Comparison of ENCODE assay signal across 23 cellular contexts in genomic region chrX:13702390-13702789, GRCh38. TPM values are rescaled to one million over a fixed set of nuclear protein-coding genes. Genes with fewer than 3 reads are reported as not detected.
DNase-seq lines count a peak whose midpoint lies in the region; ATAC-seq and TF ChIP-seq lines count a peak whose summit lies in the region.
"Had no signal": no experiment of that assay in that cellular context is flagged by ENCODE, and none has a peak within 500 bp of the region (broad histone marks: within the 10 kb centered on the region; RNA-seq: fewer than 3 reads in every experiment).

No MANE protein-coding gene starts in this region.

- H3K4me2 ChIP-seq in BLaER1 treated with 17β-estradiol and CSF1 and Interleukin-3, amounts not matched to agents 10 nM and 100 nM = peak overlapping the region in 6 of 11 experiments; percentile 14 to 73 (median 44); a peak in 10 of 22 replicates
- H3K4me2 ChIP-seq: PC-9 had no signal

- no peak for DNase-seq in CD4-positive, CD25-positive, alpha-beta regulatory T cell
- DNase-seq in WTC11 (ENCODE audit: low spot score) (no peak), naive B cell (no peak), HAP-1 (ENCODE audit: low spot score in 2 of 2) (no peak), NCI-H345 treated with DMSO at 0.1 percent for 48 hours (lab: John Stamatoyannopoulos, UW; ENCODE audit: unreplicated experiment) (no peak), osteocyte (ENCODE audit: extremely low spot score, unreplicated experiment) (no peak)
- DNase-seq: activated CD4-positive, CD25-positive, alpha-beta regulatory T cell treated with anti-CD3 and anti-CD28 coated beads, Interleukin-2, amount 50 U/mL, for 72 hours; activated gamma-delta T cell; COR-L47; effector CD4-positive, alpha-beta T cell; erythroblast; foreskin keratinocyte; left lung; NCI-H1417; NCI-H510A; PC-9; SHP77; stimulated activated CD4-positive, alpha-beta T cell treated with anti-CD3 and anti-CD28 coated beads, Interleukin-15, amount 100 ng/mL, for 24 hours had no signal

- H3K27me3 ChIP-seq in BLaER1 treated with 17β-estradiol and CSF1 and Interleukin-3, amounts not matched to agents 10 nM and 100 nM = peaks cover 25 to 92% (median 75%) of the 10 kb centered on the region in 11 experiments; a peak in 21 of 22 replicates
- no peaks in the 10 kb centered on the region for H3K27me3 ChIP-seq in CD4-positive, CD25-positive, alpha-beta regulatory T cell (ENCODE audit: control insufficient read depth, insufficient read depth, low read length)
- no peaks in the 10 kb centered on the region for H3K27me3 ChIP-seq in HAP-1 (ENCODE audit: low read depth)
- H3K27me3 ChIP-seq: foreskin keratinocyte, vagina had no signal

- TF ChIP-seq CTCF in WTC11 (IDR thresholded peaks at IDR 0.05) (no peak), osteocyte (IDR thresholded peaks at IDR 0.05) (no peak)

- peak overlapping the region in 1 of 4 donors; percentile 13 for H3K4me3 Mint-ChIP-seq in CD4-positive, CD25-positive, alpha-beta regulatory T cell
- H3K4me3 Mint-ChIP-seq in WTC11 (no peak overlapping the region), naive B cell (peak overlapping the region in 1 of 8 donors; percentile 59), osteocyte (ENCODE audit: unreplicated experiment) (no peak overlapping the region)
- H3K4me3 Mint-ChIP-seq: mesothelial cell of epicardium had no signal

- H3K9me3 Mint-ChIP-seq in CD4-positive, CD25-positive, alpha-beta regulatory T cell = no peaks in the 10 kb centered on the region
- H3K9me3 Mint-ChIP-seq in WTC11 (no peaks in the 10 kb centered on the region), naive B cell (no peaks in the 10 kb centered on the region), osteocyte (ENCODE audit: unreplicated experiment) (no peaks in the 10 kb centered on the region)

- CTCF ChIA-PET in WTC11 (lab: Charles Lee) = no interaction called here

- POLR2A ChIA-PET in WTC11 (lab: Charles Lee) = no interaction called here

- H3K27ac Mint-ChIP-seq in CD4-positive, CD25-positive, alpha-beta regulatory T cell = peak overlapping the region in 2 of 3 donors; percentile 82 to 89
- H3K27ac Mint-ChIP-seq in WTC11 (peak overlapping the region; percentile 39; the same call in 1 of the 2 replicates), naive B cell (peak overlapping the region in 4 of 6 donors; percentile 40 to 67 (median 48)), osteocyte (ENCODE audit: unreplicated experiment) (no peak overlapping the region)
- H3K27ac Mint-ChIP-seq: mesothelial cell of epicardium had no signal

- ATAC-seq in CD4-positive, CD25-positive, alpha-beta regulatory T cell (ENCODE audit: low read depth in 2 of 2) = no peak
- ATAC-seq in WTC11 = no peak
- ATAC-seq in naive B cell (ENCODE audit: low read depth in 2 of 2) = no peak
- ATAC-seq: foreskin keratinocyte, left lung, sciatic nerve had no signal

- H4K20me1 ChIP-seq in BLaER1 treated with 17β-estradiol and CSF1 and Interleukin-3, amounts not matched to agents 10 nM and 100 nM = peaks cover 23 to 100% (median 72%) of the 10 kb centered on the region in 11 experiments

- no peak overlapping the region for H3K27ac ChIP-seq in BLaER1 treated with 17β-estradiol and CSF1 and Interleukin-3, amounts not matched to agents 10 nM and 100 nM
- no peak overlapping the region for H3K27ac ChIP-seq in CD4-positive, CD25-positive, alpha-beta regulatory T cell (ENCODE audit: insufficient read depth, low read length, poor library complexity, severe bottlenecking)
- H3K27ac ChIP-seq: foreskin keratinocyte, HL-60, left lung, PC-9, vagina had no signal

- no peak overlapping the region for H3K9ac ChIP-seq in BLaER1 treated with 17β-estradiol and CSF1 and Interleukin-3, amounts not matched to agents 10 nM and 100 nM

- H3K27me3 Mint-ChIP-seq in CD4-positive, CD25-positive, alpha-beta regulatory T cell = no peaks in the 10 kb centered on the region
- H3K27me3 Mint-ChIP-seq in WTC11 (ENCODE audit: low read depth) (no peaks in the 10 kb centered on the region), naive B cell (peaks cover 0 to 9% (median 0%) of the 10 kb centered on the region in 3 donors), osteocyte (ENCODE audit: unreplicated experiment) (no peaks in the 10 kb centered on the region)

- peaks cover 3% of the 10 kb centered on the region for H3K36me3 Mint-ChIP-seq in CD4-positive, CD25-positive, alpha-beta regulatory T cell
- H3K36me3 Mint-ChIP-seq in WTC11 (no peaks in the 10 kb centered on the region; the same call in 1 of the 2 replicates), naive B cell (peaks cover 0 to 7% of the 10 kb centered on the region in 2 donors), osteocyte (ENCODE audit: unreplicated experiment) (no peaks in the 10 kb centered on the region)

- H3K36me3 ChIP-seq in BLaER1 treated with 17β-estradiol and CSF1 and Interleukin-3, amounts not matched to agents 10 nM and 100 nM = peaks cover 0 to 19% (median 6%) of the 10 kb centered on the region in 11 experiments; a peak in 8 of 22 replicates
- H3K36me3 ChIP-seq in CD4-positive, CD25-positive, alpha-beta regulatory T cell (ENCODE audit: control insufficient read depth, insufficient read depth, low read length) = peaks cover 2% of the 10 kb centered on the region
- peaks cover 8% of the 10 kb centered on the region; the same call in 1 of the 2 replicates for H3K36me3 ChIP-seq in HAP-1 (replicated peaks)
- H3K36me3 ChIP-seq: left lung, vagina had no signal

- H3K4me3 ChIP-seq in BLaER1 treated with 17β-estradiol and CSF1 and Interleukin-3, amounts not matched to agents 10 nM and 100 nM = no peak overlapping the region
- H3K4me3 ChIP-seq in CD4-positive, CD25-positive, alpha-beta regulatory T cell (ENCODE audit: low read depth, low read length) = no peak overlapping the region
- no peak overlapping the region for H3K4me3 ChIP-seq in HAP-1
- H3K4me3 ChIP-seq: left lung, PC-9, vagina had no signal

- H3K4me1 Mint-ChIP-seq in CD4-positive, CD25-positive, alpha-beta regulatory T cell = peaks cover 18 to 48% (median 35%) of the 10 kb centered on the region in 4 donors
- H3K4me1 Mint-ChIP-seq in WTC11 = peaks cover 23% of the 10 kb centered on the region
- peaks cover 26 to 43% (median 29%) of the 10 kb centered on the region in 3 donors for H3K4me1 Mint-ChIP-seq in naive B cell
- H3K4me1 Mint-ChIP-seq in osteocyte (ENCODE audit: unreplicated experiment) = peaks cover 10% of the 10 kb centered on the region

- in situ Hi-C loops in HAP-1 (cut with MboI; ENCODE audit: low sequenced_read_pairs) = no loop called here

- H3K9me3 ChIP-seq in BLaER1 treated with 17β-estradiol and CSF1 and Interleukin-3, amounts not matched to agents 10 nM and 100 nM (replicated peaks in 1 of 11) = no peaks in the 10 kb centered on the region
- no peaks in the 10 kb centered on the region for H3K9me3 ChIP-seq in CD4-positive, CD25-positive, alpha-beta regulatory T cell (ENCODE audit: control insufficient read depth in 2 of 2, low read length in 2 of 2)
- H3K9me3 ChIP-seq in HAP-1 = no peaks in the 10 kb centered on the region
- H3K9me3 ChIP-seq: left lung, vagina had no signal

- peaks cover 15 to 65% (median 26%) of the 10 kb centered on the region in 10 experiments for H3K4me1 ChIP-seq in BLaER1 treated with 17β-estradiol and CSF1 and Interleukin-3, amounts not matched to agents 10 nM and 100 nM
- H3K4me1 ChIP-seq in CD4-positive, CD25-positive, alpha-beta regulatory T cell (ENCODE audit: control insufficient read depth, insufficient read depth, low read length, poor library complexity, severe bottlenecking) = peaks cover 6% of the 10 kb centered on the region
- H3K4me1 ChIP-seq in HAP-1 = no peaks in the 10 kb centered on the region; the same call in 1 of the 2 replicates

TF ChIP-seq in WTC11, 78 proteins besides CTCF, POLR2A, EP300 and RAD21:
- TF ChIP-seq HMGA2 (CRISPR knock-in tag; IDR thresholded peaks at IDR 0.05) = no peak
- no peak for TF ChIP-seq NFYB (CRISPR knock-in tag; conservative IDR thresholded peaks at IDR 0.05; ENCODE audit: low read depth)
- no peak for TF ChIP-seq ZNF671 (CRISPR knock-in tag; IDR thresholded peaks at IDR 0.05)
- TF ChIP-seq E2F5 (CRISPR knock-in tag; IDR thresholded peaks at IDR 0.05) = no peak
- no peak for TF ChIP-seq ZBTB21 (CRISPR knock-in tag; IDR thresholded peaks at IDR 0.05; ENCODE audit: borderline replicate concordance)
TF ChIP-seq in WTC11: peak in this region for 0.

RNA-seq across cellular contexts. Expression of gene RAB9A, which starts 13.5 kb away (rescaled TPM):
- 22.8 TPM for total RNA-seq in CD4-positive, CD25-positive, alpha-beta regulatory T cell
- 10 to 100 TPM; 23.1 to 33.4 (median 26.7) TPM for polyA plus RNA-seq in CD4-positive, CD25-positive, alpha-beta regulatory T cell
- 18.9 to 26.3 TPM (median 20.7 TPM) in 3 replicates for total RNA-seq in WTC11 (2021)
- 10 to 100 TPM; 15.7 to 28.1 (median 20.1) TPM for polyA plus RNA-seq in naive B cell (ENCODE audit: low read depth in 6 of 6)
- 25.6 and 32.9 TPM in 2 replicates for total RNA-seq in osteocyte

RNA-seq across cellular contexts. Expression of gene TRAPPC2, which starts 32.0 kb away (rescaled TPM):
- 31.3 TPM for total RNA-seq in CD4-positive, CD25-positive, alpha-beta regulatory T cell
- polyA plus RNA-seq in CD4-positive, CD25-positive, alpha-beta regulatory T cell = 10 to 100 TPM; 36.8 to 46.9 (median 41.1) TPM
- total RNA-seq in WTC11 (2021) (10.2 to 13.9 TPM (median 10.7 TPM) in 3 replicates), osteocyte (14.7 and 14.8 TPM in 2 replicates)
- 10 to 100 TPM; 39.9 to 53.9 (median 46.4) TPM for polyA plus RNA-seq in naive B cell (ENCODE audit: low read depth in 6 of 6)

RNA-seq across cellular contexts. Expression of gene OFD1, which starts 32.2 kb away (rescaled TPM):
- 79.9 TPM for total RNA-seq in CD4-positive, CD25-positive, alpha-beta regulatory T cell
- polyA plus RNA-seq in CD4-positive, CD25-positive, alpha-beta regulatory T cell = 10 to 100 TPM; 26.9 to 36.3 (median 32.0) TPM
- total RNA-seq in WTC11 (2021) = 22.8 to 25.1 TPM (median 23.4 TPM) in 3 replicates
- polyA plus RNA-seq in naive B cell (ENCODE audit: low read depth in 6 of 6) = 10 to 100 TPM; 26.5 to 60.5 (median 50.4) TPM
- 15.2 and 17.3 TPM in 2 replicates for total RNA-seq in osteocyte

RNA-seq across cellular contexts. Expression of gene TCEANC, which starts 49.4 kb away (rescaled TPM):
- total RNA-seq in CD4-positive, CD25-positive, alpha-beta regulatory T cell = 7.0 TPM
- 10 to 100 TPM in 2 of 4 donors, 1 to 10 TPM in 2; 7.1 to 13.3 (median 9.7) TPM for polyA plus RNA-seq in CD4-positive, CD25-positive, alpha-beta regulatory T cell
- total RNA-seq in WTC11 (2021) (2.0 to 3.1 TPM (median 2.6 TPM) in 3 replicates), osteocyte (3.6 and 4.7 TPM in 2 replicates)
- polyA plus RNA-seq in naive B cell (ENCODE audit: low read depth in 6 of 6) = 10 to 100 TPM; 10.5 to 14.1 (median 13.3) TPM
